Comparison of ENCODE assay signal across 9 cellular contexts in the genomic region with DNA sequence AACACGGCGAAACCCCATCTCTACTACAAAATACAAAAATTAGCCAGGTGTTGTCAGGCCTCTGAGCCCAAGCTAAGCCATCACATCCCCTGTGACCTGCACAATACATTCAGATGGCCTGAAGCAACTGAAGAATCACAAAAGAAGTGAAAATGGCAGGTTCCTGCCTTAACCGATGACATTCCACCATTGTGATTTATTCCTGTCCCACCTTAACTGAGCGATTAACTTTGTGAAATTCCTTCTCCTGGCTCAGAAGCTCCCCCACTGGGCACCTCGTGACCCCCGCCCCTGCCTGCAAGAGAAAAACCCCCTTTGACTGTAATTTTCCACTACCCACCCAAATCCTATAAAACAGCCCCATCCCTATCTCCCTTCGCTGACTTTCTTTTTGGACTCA. TPM values are rescaled to one million over a fixed set of nuclear protein-coding genes. Genes with fewer than 3 reads are reported as not detected.
DNase-seq lines count a peak whose midpoint lies in the region; TF ChIP-seq lines count a peak whose summit lies in the region.
"Not testable (repeated sequence)": the region's sequence is repeated elsewhere in the genome, so short reads cannot be mapped to it uniquely, and the experiment has no call there.
"Had no signal": no experiment of that assay in that cellular context is flagged by ENCODE, and none has a peak within 500 bp of the region (broad histone marks: within the 10 kb centered on the region; RNA-seq: fewer than 3 reads in every experiment).

No MANE protein-coding gene starts in this region.

- not testable (repeated sequence) for H3K9ac ChIP-seq in H9 (ENCODE audit: extremely low read depth, insufficient read length, low read length); mesendoderm (ENCODE audit: low read length)
- peak overlapping the region; percentile 67 for H3K9ac ChIP-seq in HUES64 (ENCODE audit: low read depth, low read length)

- H3K18ac ChIP-seq in H9 (ENCODE audit: insufficient read length, low read depth, low read length): not testable (repeated sequence)
- H3K18ac ChIP-seq in mesendoderm (ENCODE audit: low read length): peak overlapping the region; percentile 41

- H3K9me3 ChIP-seq in H9 (ENCODE audit: control insufficient read depth, low read depth, low read length); HUES64 (ENCODE audit: insufficient read depth, low read depth, low read length): not testable (repeated sequence)

- not testable (repeated sequence) for DNase-seq in CD14-positive monocyte (ENCODE audit: low spot score); T-helper 2 cell treated with Interferon-gamma antibody and Interleukin-4, amounts not matched to agents 5 μg/mL and 100 μg/mL, for 36 hours (ENCODE audit: low spot score); progenitor cell of endocrine pancreas (ENCODE audit: low spot score, unreplicated experiment)
- DNase-seq in H9: peak; percentile 92
- peak; percentile 45 for DNase-seq in iPS DF 19.7 (ENCODE audit: low read depth, low spot score)
- peak; percentile 84 for DNase-seq in mesendoderm

- not testable (repeated sequence) for H3K4me3 Mint-ChIP-seq in CD14-positive monocyte; T-helper 2 cell treated with Interferon-gamma antibody and Interleukin-4, amounts not matched to agents 5 μg/mL and 100 μg/mL, for 36 hours; dendritic cell treated with granulocyte-macrophage colony-stimulating factor and Interleukin-4, amounts not matched to agents 40 ng/mL and 50 ng/mL, for 4 days; progenitor cell of endocrine pancreas (ENCODE audit: low read depth)
- H3K4me3 Mint-ChIP-seq in H9: peak overlapping the region; percentile 44 to 70

- not testable (repeated sequence) for H2AFZ ChIP-seq in H9 (ENCODE audit: low read length)

- H3K27me3 ChIP-seq in H9 (ENCODE audit: insufficient read depth, low read length); HUES64 (ENCODE audit: insufficient read depth, low read length); mesendoderm (ENCODE audit: insufficient read depth, low read length, poor library complexity): not testable (repeated sequence)

- WGBS in H9 (ENCODE audit: extremely low coverage, insufficient read length, low lambda C conversion rate): no CpG with 5 or more reads among the region's 7 CpGs
- WGBS in HUES64: 55% methylated on average over 7 of the region's 7 CpGs
- WGBS in mesendoderm (ENCODE audit: extremely low coverage, insufficient coverage, low lambda C conversion rate): no CpG with 5 or more reads among the region's 7 CpGs

- H3K4me1 Mint-ChIP-seq in CD14-positive monocyte (peaks cover 58% of the 10 kb centered on the region), H9 (peaks cover 62 to 65% of the 10 kb centered on the region in 2 experiments), progenitor cell of endocrine pancreas (ENCODE audit: low read depth) (peaks cover 32% of the 10 kb centered on the region)
- H3K4me1 Mint-ChIP-seq in T-helper 2 cell treated with Interferon-gamma antibody and Interleukin-4, amounts not matched to agents 5 μg/mL and 100 μg/mL, for 36 hours (ENCODE audit: low read depth): peaks cover 34% of the 10 kb centered on the region
- peaks cover 66% of the 10 kb centered on the region for H3K4me1 Mint-ChIP-seq in dendritic cell treated with granulocyte-macrophage colony-stimulating factor and Interleukin-4, amounts not matched to agents 40 ng/mL and 50 ng/mL, for 4 days (ENCODE audit: low read depth)

- not testable (repeated sequence) for H3K56ac ChIP-seq in H9 (ENCODE audit: insufficient read length, low read depth, low read length)
- H3K56ac ChIP-seq in mesendoderm (ENCODE audit: low read length): peak overlapping the region; percentile 73

- not testable (repeated sequence) for H2AK5ac ChIP-seq in H9 (ENCODE audit: insufficient read length, low read length); mesendoderm (ENCODE audit: low read length)

- H2BK12ac ChIP-seq in H9 (ENCODE audit: insufficient read length, low read depth, low read length): not testable (repeated sequence)

- peaks cover 10% of the 10 kb centered on the region for H3K4me1 ChIP-seq in H9 (ENCODE audit: insufficient read depth, low read length)
- H3K4me1 ChIP-seq in HUES64 (ENCODE audit: insufficient read depth, low read length): peaks cover 67% of the 10 kb centered on the region
- H3K4me1 ChIP-seq in mesendoderm (ENCODE audit: control insufficient read depth, low read depth, low read length): not testable (repeated sequence)

- peak overlapping the region; percentile 65 for H3K4me2 ChIP-seq in H9 (ENCODE audit: insufficient read depth, insufficient read length, low read length)
- not testable (repeated sequence) for H3K4me2 ChIP-seq in mesendoderm (ENCODE audit: low read length)

- not testable (repeated sequence) for H2BK20ac ChIP-seq in H9 (ENCODE audit: low read depth, low read length, poor library complexity, severe bottlenecking)

- peak overlapping the region; percentile 80 to 92 (median 86) for H3K27ac Mint-ChIP-seq in CD14-positive monocyte
- peak overlapping the region; percentile 96 to 99 (median 98) for H3K27ac Mint-ChIP-seq in H9
- peak overlapping the region; percentile 49 for H3K27ac Mint-ChIP-seq in T-helper 2 cell treated with Interferon-gamma antibody and Interleukin-4, amounts not matched to agents 5 μg/mL and 100 μg/mL, for 36 hours
- peak overlapping the region; percentile 75 for H3K27ac Mint-ChIP-seq in dendritic cell treated with granulocyte-macrophage colony-stimulating factor and Interleukin-4, amounts not matched to agents 40 ng/mL and 50 ng/mL, for 4 days
- H3K27ac Mint-ChIP-seq in progenitor cell of endocrine pancreas: peak overlapping the region; percentile 65

- H3K23ac ChIP-seq in H9 (ENCODE audit: insufficient read length, low read depth, low read length); mesendoderm (ENCODE audit: low read length): not testable (repeated sequence)

- H3K36me3 Mint-ChIP-seq in CD14-positive monocyte: peaks cover 11 to 23% of the 10 kb centered on the region in 2 donors
- not testable (repeated sequence) for H3K36me3 Mint-ChIP-seq in H9 (ENCODE audit: insufficient read depth in 1 of 3, low read depth in 3 of 3); progenitor cell of endocrine pancreas (ENCODE audit: insufficient read depth)
- H3K36me3 Mint-ChIP-seq in T-helper 2 cell treated with Interferon-gamma antibody and Interleukin-4, amounts not matched to agents 5 μg/mL and 100 μg/mL, for 36 hours (ENCODE audit: low read depth): peaks cover 10% of the 10 kb centered on the region
- H3K36me3 Mint-ChIP-seq in dendritic cell treated with granulocyte-macrophage colony-stimulating factor and Interleukin-4, amounts not matched to agents 40 ng/mL and 50 ng/mL, for 4 days (ENCODE audit: low read depth): peaks cover 27% of the 10 kb centered on the region

- H3K79me2 ChIP-seq in H9 (ENCODE audit: insufficient read depth, low read length) (peaks cover 28% of the 10 kb centered on the region; the same call in 1 of the 2 replicates), mesendoderm (ENCODE audit: control insufficient read depth, insufficient read depth, low read length) (peaks cover 31% of the 10 kb centered on the region)

- H3K79me1 ChIP-seq in H9 (ENCODE audit: insufficient read depth, low read depth, low read length, poor library complexity, severe bottlenecking); mesendoderm (ENCODE audit: low read length): not testable (repeated sequence)

- 0 out of 2 replicates have a peak overlapping the region, but pooled peaks have one; percentile 23 for H3K4me3 ChIP-seq in HUES64 (ENCODE audit: low read length)
- not testable (repeated sequence) for H3K4me3 ChIP-seq in mesendoderm (ENCODE audit: low read length)

- H3K9me3 Mint-ChIP-seq in CD14-positive monocyte; H9; T-helper 2 cell treated with Interferon-gamma antibody and Interleukin-4, amounts not matched to agents 5 μg/mL and 100 μg/mL, for 36 hours; dendritic cell treated with granulocyte-macrophage colony-stimulating factor and Interleukin-4, amounts not matched to agents 40 ng/mL and 50 ng/mL, for 4 days; progenitor cell of endocrine pancreas (ENCODE audit: low read depth): not testable (repeated sequence)

- H2BK120ac ChIP-seq in H9 (ENCODE audit: low read depth, low read length, poor library complexity, severe bottlenecking); mesendoderm (ENCODE audit: low read depth, low read length): not testable (repeated sequence)

- H3K27ac ChIP-seq in H9 (ENCODE audit: insufficient read length, low read depth, low read length): peak overlapping the region; percentile 79
- peak overlapping the region; percentile 91 for H3K27ac ChIP-seq in HUES64 (ENCODE audit: low read depth, low read length)
- peak overlapping the region; percentile 70 for H3K27ac ChIP-seq in mesendoderm (ENCODE audit: low read depth, low read length)

- H2BK5ac ChIP-seq in H9 (ENCODE audit: insufficient read length, low read length); mesendoderm (ENCODE audit: low read length): not testable (repeated sequence)

- H2BK15ac ChIP-seq in H9 (ENCODE audit: low read depth, low read length); mesendoderm (replicated peaks; ENCODE audit: low read depth): not testable (repeated sequence)

- not testable (repeated sequence) for H4K91ac ChIP-seq in H9 (ENCODE audit: insufficient read length, low read depth, low read length)

- H4K5ac ChIP-seq in H9 (ENCODE audit: insufficient read length, low read depth, low read length); mesendoderm (ENCODE audit: low read length): not testable (repeated sequence)

- intact Hi-C loops in CD14-positive monocyte (cut with micrococcal nuclease); dendritic cell treated with granulocyte-macrophage colony-stimulating factor and Interleukin-4, amounts not matched to agents 40 ng/mL and 50 ng/mL, for 4 days (cut with micrococcal nuclease): not testable (repeated sequence)

- H4K20me1 ChIP-seq in H9 (ENCODE audit: control insufficient read depth, insufficient read depth, insufficient read length): not testable (repeated sequence)

- TF ChIP-seq CTCF in CD14-positive monocyte (IDR thresholded peaks at IDR 0.05); H9 (conservative IDR thresholded peaks at IDR 0.05); progenitor cell of endocrine pancreas (IDR thresholded peaks at IDR 0.05; ENCODE audit: unreplicated experiment): not testable (repeated sequence)

- not testable (repeated sequence) for H3K36me3 ChIP-seq in HUES64 (ENCODE audit: insufficient read depth, low read length); mesendoderm (ENCODE audit: control insufficient read depth, insufficient read depth, low read length)

- H3T11ph ChIP-seq in H9 (ENCODE audit: low read length): not testable (repeated sequence)

- H3K27me3 Mint-ChIP-seq in CD14-positive monocyte (ENCODE audit: low read depth in 3 of 3); H9 (ENCODE audit: low read depth); T-helper 2 cell treated with Interferon-gamma antibody and Interleukin-4, amounts not matched to agents 5 μg/mL and 100 μg/mL, for 36 hours (ENCODE audit: low read depth); dendritic cell treated with granulocyte-macrophage colony-stimulating factor and Interleukin-4, amounts not matched to agents 40 ng/mL and 50 ng/mL, for 4 days; progenitor cell of endocrine pancreas: not testable (repeated sequence)

- peak overlapping the region; percentile 47; the same call in 1 of the 2 replicates for H3K14ac ChIP-seq in H9 (ENCODE audit: insufficient read depth, low read length)

- not testable (repeated sequence) for H4K8ac ChIP-seq in H9 (replicated peaks; ENCODE audit: insufficient read length, low read depth, low read length); mesendoderm (ENCODE audit: low read depth, low read length)

- H3K23me2 ChIP-seq in H9 (ENCODE audit: insufficient read length, low read depth, low read length, poor library complexity, severe bottlenecking): not testable (repeated sequence)

- H3K4ac ChIP-seq in H9 (ENCODE audit: low read depth, low read length); mesendoderm (ENCODE audit: low read depth, low read length): not testable (repeated sequence)

RNA-seq across cellular contexts. Expression of a gene that starts 7.0 kb away (rescaled TPM):
- polyA plus RNA-seq in CD14-positive monocyte: 10 to 100 TPM; 10.1 to 16.6 TPM
- total RNA-seq in H9 (2021): 73.5 and 74.7 TPM in 2 replicates
- polyA plus RNA-seq in HUES64 (2013, experiment 1 of 2): 39.1 TPM
- polyA plus RNA-seq in HUES64 (2013, experiment 2 of 2): 42.8 TPM
- 36.3 TPM for polyA plus RNA-seq in mesendoderm (2013, experiment 1 of 2)
- 35.6 TPM for polyA plus RNA-seq in mesendoderm (2013, experiment 2 of 2)
- 42.7 and 42.8 TPM in 2 replicates for total RNA-seq in progenitor cell of endocrine pancreas

RNA-seq across cellular contexts. Expression of a gene that starts 37.4 kb away (rescaled TPM):
- not detected for polyA plus RNA-seq in CD14-positive monocyte
- not detected in 2 replicates for total RNA-seq in H9 (2021)
- polyA plus RNA-seq in HUES64 (2013, experiment 1 of 2): not detected
- polyA plus RNA-seq in HUES64 (2013, experiment 2 of 2): not detected
- 0.10 TPM for polyA plus RNA-seq in mesendoderm (2013, experiment 1 of 2)
- polyA plus RNA-seq in mesendoderm (2013, experiment 2 of 2): not detected
- total RNA-seq in progenitor cell of endocrine pancreas: not detected in 2 replicates
- total RNA-seq: CD4-positive, alpha-beta T cell had no signal
